1 cellular context compared by ENCODE assay signal in genomic region chr4:54065282-54066087, GRCh38.
TF ChIP-seq lines count a peak whose summit lies in the region.

No MANE protein-coding gene starts in this region.

TF ChIP-seq in HepG2, 621 proteins besides CTCF, POLR2A, EP300 and RAD21:
- no peak for TF ChIP-seq MIER3 (CRISPR knock-in tag; IDR thresholded peaks at IDR 0.05; ENCODE audit: borderline replicate concordance)
- no peak for TF ChIP-seq ZNF558 (CRISPR knock-in tag; IDR thresholded peaks at IDR 0.05; ENCODE audit: borderline replicate concordance)
- TF ChIP-seq ZNF430 (CRISPR knock-in tag; IDR thresholded peaks at IDR 0.05): no peak
- TF ChIP-seq, protein P1, sequence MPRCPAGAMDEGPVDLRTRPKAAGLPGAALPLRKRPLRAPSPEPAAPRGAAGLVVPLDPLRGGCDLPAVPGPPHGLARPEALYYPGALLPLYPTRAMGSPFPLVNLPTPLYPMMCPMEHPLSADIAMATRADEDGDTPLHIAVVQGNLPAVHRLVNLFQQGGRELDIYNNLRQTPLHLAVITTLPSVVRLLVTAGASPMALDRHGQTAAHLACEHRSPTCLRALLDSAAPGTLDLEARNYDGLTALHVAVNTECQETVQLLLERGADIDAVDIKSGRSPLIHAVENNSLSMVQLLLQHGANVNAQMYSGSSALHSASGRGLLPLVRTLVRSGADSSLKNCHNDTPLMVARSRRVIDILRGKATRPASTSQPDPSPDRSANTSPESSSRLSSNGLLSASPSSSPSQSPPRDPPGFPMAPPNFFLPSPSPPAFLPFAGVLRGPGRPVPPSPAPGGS (CRISPR knock-in tag; IDR thresholded peaks at IDR 0.05): no peak
- no peak for TF ChIP-seq NFATC3 (CRISPR knock-in tag; IDR thresholded peaks at IDR 0.05)
- no peak for TF ChIP-seq ZNF496 (CRISPR knock-in tag; IDR thresholded peaks at IDR 0.05; ENCODE audit: insufficient replicate concordance)
- no peak for TF ChIP-seq CAMTA2 (CRISPR knock-in tag; IDR thresholded peaks at IDR 0.05; ENCODE audit: borderline replicate concordance)
- no peak for TF ChIP-seq ESRRA (CRISPR knock-in tag; IDR thresholded peaks at IDR 0.05; ENCODE audit: low read depth)
- TF ChIP-seq PCBP1 (IDR thresholded peaks at IDR 0.05; ENCODE audit: borderline replicate concordance, low read depth, low read length): no peak
- TF ChIP-seq TCF7 (IDR thresholded peaks at IDR 0.05; ENCODE audit: low read depth): no peak
- TF ChIP-seq TOPORS (CRISPR knock-in tag; IDR thresholded peaks at IDR 0.05): no peak
- no peak for TF ChIP-seq STAT5B (CRISPR knock-in tag; IDR thresholded peaks at IDR 0.05)
- no peak for TF ChIP-seq ZNF75D (CRISPR knock-in tag; IDR thresholded peaks at IDR 0.05; ENCODE audit: borderline replicate concordance)
- no peak for TF ChIP-seq MTERF4 (CRISPR knock-in tag; IDR thresholded peaks at IDR 0.05)
- TF ChIP-seq RFX5 (IDR thresholded peaks at IDR 0.05; ENCODE audit: low read depth, low read length): no peak
- TF ChIP-seq, protein P2, sequence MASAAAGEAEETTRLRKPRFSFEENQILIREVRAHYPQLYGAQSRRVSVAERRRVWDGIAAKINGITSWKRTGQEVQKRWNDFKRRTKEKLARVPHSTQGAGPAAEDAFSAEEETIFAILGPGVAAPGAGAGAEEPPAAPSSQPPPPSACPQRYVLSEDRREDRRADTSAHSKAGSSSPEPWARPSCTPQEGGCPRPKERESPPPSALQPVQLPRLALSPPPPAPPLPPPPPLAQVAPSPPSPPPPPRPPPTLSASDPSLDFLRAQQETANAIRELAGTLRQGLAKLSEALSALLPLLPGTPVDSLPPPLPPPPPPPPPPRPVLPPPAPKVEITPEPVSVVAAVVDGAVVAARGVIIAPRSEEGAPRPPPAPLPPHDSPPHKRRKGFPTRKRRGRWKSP (CRISPR knock-in tag; IDR thresholded peaks at IDR 0.05): no peak
- TF ChIP-seq NFYC (CRISPR knock-in tag; IDR thresholded peaks at IDR 0.05): no peak
TF ChIP-seq in HepG2: peak in this region for 0.
